Comparison of ENCODE assay signal across 35 cellular contexts in the genomic region with DNA sequence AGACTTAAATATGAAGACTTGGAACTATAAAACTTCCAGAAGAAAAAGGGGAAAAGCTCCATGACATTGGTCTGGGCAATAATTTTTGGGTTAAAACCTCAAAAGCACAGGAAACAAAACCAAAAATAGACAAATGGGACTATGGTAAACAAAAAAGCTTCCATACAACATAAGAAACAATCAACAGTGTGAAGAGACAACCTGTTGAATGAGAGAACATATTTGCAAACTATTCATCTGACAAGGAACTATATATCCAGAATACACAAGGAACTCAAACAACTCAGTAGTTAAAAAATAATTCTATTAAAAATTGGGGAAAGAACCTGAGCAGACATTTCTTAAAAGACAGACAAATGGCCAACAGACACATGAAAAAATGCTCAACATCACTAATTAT.
"Had no signal": no experiment of that assay in that cellular context is flagged by ENCODE, and none has a peak within 500 bp of the region (broad histone marks: within the 10 kb centered on the region; RNA-seq: fewer than 3 reads in every experiment).

No MANE protein-coding gene starts in this region.

- H3K9me3 ChIP-seq: MG63 had no signal

- H3K36me3 ChIP-seq: MG63 had no signal

- DNase-seq: Karpas-422, Kasumi-1, MG63, MM.1S, MV-4-11, NCI-H1048, NCI-H1092, NCI-H1092 treated with DMSO at 0.1 percent for 48 hours, NCI-H1105, NCI-H1105 treated with DMSO at 0.1 percent for 48 hours, NCI-H1417, NCI-H1417 treated with DMSO at 0.1 percent for 48 hours, NCI-H1436, NCI-H1436 treated with DMSO at 0.1 percent for 48 hours, NCI-H146, NCI-H1694, NCI-H1694 treated with DMSO at 0.1 percent for 48 hours, NCI-H187, NCI-H187 treated with DMSO at 0.1 percent for 48 hours, NCI-H1930, NCI-H2029, NCI-H2029 treated with DMSO at 0.1 percent for 48 hours, NCI-H2081, NCI-H2081 treated with DMSO at 0.1 percent for 48 hours, NCI-H2107, NCI-H2171, NCI-H2171 treated with DMSO at 0.1 percent for 48 hours, NCI-H2227 treated with DMSO at 0.1 percent for 48 hours, NCI-H226, NCI-H345, NCI-H446, NCI-H446 treated with DMSO at 0.1 percent for 48 hours, NCI-H510A, NCI-H510A treated with DMSO at 0.1 percent for 48 hours, NCI-H524 had no signal

- H3K4me3 ChIP-seq: MG63 had no signal

- H3K27me3 ChIP-seq: MG63 had no signal
